Comparison of ENCODE assay signal across 19 cellular contexts in genomic region chr5:93267276-93267675, GRCh38.
DNase-seq lines count a peak whose midpoint lies in the region; ATAC-seq, FAIRE-seq and TF ChIP-seq lines count a peak whose summit lies in the region.
"Had no signal": no experiment of that assay in that cellular context is flagged by ENCODE, and none has a peak within 500 bp of the region (broad histone marks: within the 10 kb centered on the region; RNA-seq: fewer than 3 reads in every experiment).

No MANE protein-coding gene starts in this region.

- H3K27ac Mint-ChIP-seq in chondrocyte (ENCODE audit: unreplicated experiment), result no peak overlapping the region
- no peak overlapping the region for H3K27ac Mint-ChIP-seq in activated T-helper 1 cell treated with anti-CD3 and anti-CD28 coated beads, Interleukin-12 subunit alpha, Interleukin-12 subunit beta, Interleukin-2, Interleukin-4 antibody, amounts not matched to agents 30 ng/mL and 10 ng/mL and 1 ng/mL, durations not matched to agents 14 hours and 24 hours and 36 hours
- H3K27ac Mint-ChIP-seq: CD4-positive, alpha-beta memory T cell had no signal

- TF ChIP-seq POLR2A in spleen (IDR thresholded peaks at IDR 0.05), result no peak

- H3K4me1 Mint-ChIP-seq in chondrocyte (ENCODE audit: low read depth), result no peaks in the 10 kb centered on the region
- no peaks in the 10 kb centered on the region for H3K4me1 Mint-ChIP-seq in activated T-helper 1 cell treated with anti-CD3 and anti-CD28 coated beads, Interleukin-12 subunit alpha, Interleukin-12 subunit beta, Interleukin-2, Interleukin-4 antibody, amounts not matched to agents 30 ng/mL and 10 ng/mL and 1 ng/mL, durations not matched to agents 14 hours and 24 hours and 36 hours (ENCODE audit: low read depth)
- H3K4me1 Mint-ChIP-seq: CD4-positive, alpha-beta memory T cell had no signal

- H3K27me3 ChIP-seq in spleen (replicated peaks in 1 of 7), result no peaks in the 10 kb centered on the region

- no peak for FAIRE-seq in kidney (lab: Jason Lieb, UNC)
- FAIRE-seq: GM12891, GM18507, H1 had no signal

- H3K27ac ChIP-seq in kidney (ENCODE audit: low read depth in 2 of 2, low read length in 2 of 2) (no peak overlapping the region), spleen (no peak overlapping the region)
- H3K27ac ChIP-seq: GM23248 had no signal

- H3K9me3 Mint-ChIP-seq in chondrocyte (ENCODE audit: low read depth), result no peaks in the 10 kb centered on the region
- H3K9me3 Mint-ChIP-seq in activated T-helper 1 cell treated with anti-CD3 and anti-CD28 coated beads, Interleukin-12 subunit alpha, Interleukin-12 subunit beta, Interleukin-2, Interleukin-4 antibody, amounts not matched to agents 30 ng/mL and 10 ng/mL and 1 ng/mL, durations not matched to agents 14 hours and 24 hours and 36 hours, result no peaks in the 10 kb centered on the region

- H3K4me3 ChIP-seq in kidney (ENCODE audit: low read length in 2 of 2) (no peak overlapping the region), spleen (no peak overlapping the region)
- H3K4me3 ChIP-seq: GM23248 had no signal

- H3K36me3 ChIP-seq in kidney (ENCODE audit: control insufficient read depth in 1 of 2, insufficient read depth in 2 of 2, low read length in 2 of 2) (no peaks in the 10 kb centered on the region), spleen (no peaks in the 10 kb centered on the region)

- no peak overlapping the region for H3K9ac ChIP-seq in kidney (ENCODE audit: low read length in 2 of 2)
- H3K9ac ChIP-seq: GM23248 had no signal

- no peak for TF ChIP-seq CTCF in chondrocyte (IDR thresholded peaks at IDR 0.05)
- no peak for TF ChIP-seq CTCF in kidney (IDR thresholded peaks at IDR 0.05; ENCODE audit: borderline replicate concordance, extremely low read depth, insufficient read depth)
- no peak for TF ChIP-seq CTCF in spleen (IDR thresholded peaks at IDR 0.05 in 8 of 11, conservative IDR thresholded peaks at IDR 0.05 in 3 of 11)

- DNase-seq in chondrocyte (ENCODE audit: low spot score) (peak; percentile 87), kidney (peak; percentile 53), spleen (peak; percentile 58), NCI-H1048 (lab: John Stamatoyannopoulos, UW) (no peak)
- DNase-seq in activated T-helper 1 cell treated with anti-CD3 and anti-CD28 coated beads, Interleukin-12 subunit alpha, Interleukin-12 subunit beta, Interleukin-2, Interleukin-4 antibody, amounts not matched to agents 30 ng/mL and 10 ng/mL and 1 ng/mL, durations not matched to agents 14 hours and 24 hours and 36 hours (ENCODE audit: low spot score), result no peak
- DNase-seq: C1 segment of cervical spinal cord, Calu3, COR-L47, DMS53, DMS79 treated with DMSO at 0.1 percent for 48 hours, GF-D8, GM23248, H7, HCEC 1CT had no signal

- H3K4me1 ChIP-seq in kidney (ENCODE audit: control insufficient read depth in 1 of 2, insufficient read depth in 1 of 2, low read depth in 1 of 2, low read length in 2 of 2), result no peaks in the 10 kb centered on the region
- no peaks in the 10 kb centered on the region for H3K4me1 ChIP-seq in spleen

- no peaks in the 10 kb centered on the region for H3K9me3 ChIP-seq in kidney (ENCODE audit: control insufficient read depth in 1 of 2, low read length in 2 of 2)
- H3K9me3 ChIP-seq in spleen, result peaks cover 0 to 9% (median 0%) of the 10 kb centered on the region in 8 donors

- no peak overlapping the region for H3K4me3 Mint-ChIP-seq in chondrocyte (ENCODE audit: unreplicated experiment)
- no peak overlapping the region for H3K4me3 Mint-ChIP-seq in activated T-helper 1 cell treated with anti-CD3 and anti-CD28 coated beads, Interleukin-12 subunit alpha, Interleukin-12 subunit beta, Interleukin-2, Interleukin-4 antibody, amounts not matched to agents 30 ng/mL and 10 ng/mL and 1 ng/mL, durations not matched to agents 14 hours and 24 hours and 36 hours
- H3K4me3 Mint-ChIP-seq: CD4-positive, alpha-beta memory T cell had no signal

- no peaks in the 10 kb centered on the region for H3K27me3 Mint-ChIP-seq in chondrocyte (ENCODE audit: low read depth)
- H3K27me3 Mint-ChIP-seq in activated T-helper 1 cell treated with anti-CD3 and anti-CD28 coated beads, Interleukin-12 subunit alpha, Interleukin-12 subunit beta, Interleukin-2, Interleukin-4 antibody, amounts not matched to agents 30 ng/mL and 10 ng/mL and 1 ng/mL, durations not matched to agents 14 hours and 24 hours and 36 hours (ENCODE audit: insufficient read depth), result no peaks in the 10 kb centered on the region
- H3K27me3 Mint-ChIP-seq: CD4-positive, alpha-beta memory T cell had no signal

- intact Hi-C loops in kidney (cut with DNase I), result no loop called here
- intact Hi-C loops in spleen (cut with DNase I; ENCODE audit: low total_unique reads), result no loop called here
- intact Hi-C loops in activated T-helper 1 cell treated with anti-CD3 and anti-CD28 coated beads, Interleukin-12 subunit alpha, Interleukin-12 subunit beta, Interleukin-2, Interleukin-4 antibody, amounts not matched to agents 30 ng/mL and 10 ng/mL and 1 ng/mL, durations not matched to agents 14 hours and 24 hours and 36 hours (cut with micrococcal nuclease), result no loop called here

- no peaks in the 10 kb centered on the region for H3K36me3 Mint-ChIP-seq in chondrocyte (ENCODE audit: low read depth)
- H3K36me3 Mint-ChIP-seq in activated T-helper 1 cell treated with anti-CD3 and anti-CD28 coated beads, Interleukin-12 subunit alpha, Interleukin-12 subunit beta, Interleukin-2, Interleukin-4 antibody, amounts not matched to agents 30 ng/mL and 10 ng/mL and 1 ng/mL, durations not matched to agents 14 hours and 24 hours and 36 hours (ENCODE audit: low read depth), result no peaks in the 10 kb centered on the region

- WGBS in spleen, 5 donors, result 93 to 99% (median 95%) methylated on average over 16 to 20 of the region's 20 CpGs

- no peak for ATAC-seq in GM19463 (IDR thresholded peaks at IDR 0.05; ENCODE audit: unreplicated experiment)

Comparison
In these comparisons a context has a peak if more than half of its experiments do, and no peak if none do; other contexts are left out.
1. DNase-seq: peak in chondrocyte (single experiment), kidney (single experiment) and spleen (single experiment); none in activated T-helper 1 cell treated with anti-CD3 and anti-CD28 coated beads, Interleukin-12 subunit alpha, Interleukin-12 subunit beta, Interleukin-2, Interleukin-4 antibody, amounts not matched to agents 30 ng/mL and 10 ng/mL and 1 ng/mL, durations not matched to agents 14 hours and 24 hours and 36 hours (single experiment) and NCI-H1048 (single experiment).